In genomic region chr6:82833481-82833880, GRCh38 we compare ENCODE assay signal across 33 cellular contexts.
"Had no signal": no experiment of that assay in that cellular context is flagged by ENCODE, and none has a peak within 500 bp of the region (broad histone marks: within the 10 kb centered on the region; RNA-seq: fewer than 3 reads in every experiment).

No MANE protein-coding gene starts in this region.

- DNase-seq: Kasumi-1, MG63, MM.1S, MV-4-11, NCI-H1048, NCI-H1092, NCI-H1092 treated with DMSO at 0.1 percent for 48 hours, NCI-H1105, NCI-H1105 treated with DMSO at 0.1 percent for 48 hours, NCI-H1417 treated with DMSO at 0.1 percent for 48 hours, NCI-H1436, NCI-H1436 treated with DMSO at 0.1 percent for 48 hours, NCI-H146, NCI-H1694, NCI-H1694 treated with DMSO at 0.1 percent for 48 hours, NCI-H187, NCI-H187 treated with DMSO at 0.1 percent for 48 hours, NCI-H1930, NCI-H2029, NCI-H2029 treated with DMSO at 0.1 percent for 48 hours, NCI-H2081, NCI-H2081 treated with DMSO at 0.1 percent for 48 hours, NCI-H2107, NCI-H2171, NCI-H2171 treated with DMSO at 0.1 percent for 48 hours, NCI-H2227 treated with DMSO at 0.1 percent for 48 hours, NCI-H226, NCI-H345, NCI-H446, NCI-H446 treated with DMSO at 0.1 percent for 48 hours, NCI-H510A, NCI-H510A treated with DMSO at 0.1 percent for 48 hours had no signal

- H3K36me3 ChIP-seq: MG63 had no signal

- H3K4me2 ChIP-seq: KMS-11 had no signal

- H3K4me3 ChIP-seq: MG63 had no signal

- H3K27me3 ChIP-seq: MG63 had no signal

- H3K9me3 ChIP-seq: MG63 had no signal

- H3K9ac ChIP-seq: KMS-11 had no signal

- H3K27ac ChIP-seq: KMS-11 had no signal
